ENCODE assay signal across 24 cellular contexts in the genomic region with DNA sequence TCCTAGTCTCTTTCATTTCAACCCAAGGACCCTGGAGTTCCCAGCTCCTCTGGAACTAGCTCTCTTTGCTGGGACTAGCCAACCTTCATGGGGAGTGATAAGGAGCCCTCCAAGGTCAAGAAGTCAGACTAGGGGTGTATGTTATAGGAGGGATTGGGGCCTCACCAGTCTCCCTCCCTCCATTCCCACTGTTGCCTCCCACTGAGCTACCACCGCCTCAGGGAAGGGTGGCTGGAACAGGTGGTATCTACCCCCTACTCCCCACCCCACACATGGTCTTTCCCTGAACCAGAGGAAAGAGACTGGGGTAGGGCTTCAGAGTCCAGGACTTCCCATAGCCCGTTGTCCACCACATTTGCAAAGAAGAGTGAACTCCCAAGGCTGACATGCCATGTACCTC. TPM values are rescaled to one million over a fixed set of nuclear protein-coding genes. Genes with fewer than 3 reads are reported as not detected.
A peak's percentile ranks its signal among the peaks of the same experiment; 100 is the strongest.
DNase-seq lines count a peak whose midpoint lies in the region; ATAC-seq and TF ChIP-seq lines count a peak whose summit lies in the region.
"Had no signal": no experiment of that assay in that cellular context is flagged by ENCODE, and none has a peak within 500 bp of the region (broad histone marks: within the 10 kb centered on the region; RNA-seq: fewer than 3 reads in every experiment).

No MANE protein-coding gene starts in this region.

- POLR2A ChIA-PET in MCF 10A (lab: Yijun Ruan, JAX) = interaction anchor here (1.7 to 3.0 kb wide), 2 partner anchors 21 to 39 kb away, joined by 4 to 10 read pairs; a partner anchor contains a TSS

- H3K4me1 ChIP-seq in breast epithelium (peaks cover 0 to 9% of the 10 kb centered on the region in 2 donors), hepatocyte (ENCODE audit: insufficient read depth) (peaks cover 7% of the 10 kb centered on the region), parathyroid adenoma (peaks cover 8% of the 10 kb centered on the region)

- CTCF ChIA-PET in MCF 10A (lab: Yijun Ruan, JAX) = interaction anchor here (0.7 to 0.8 kb wide), 2 partner anchors 12 to 21 kb away, joined by 3 to 4 read pairs; no protein-coding TSS in a partner anchor

- no peaks in the 10 kb centered on the region for H3K27me3 ChIP-seq in breast epithelium
- no peaks in the 10 kb centered on the region for H3K27me3 ChIP-seq in hepatocyte
- no peaks in the 10 kb centered on the region for H3K27me3 ChIP-seq in parathyroid adenoma (ENCODE audit: control insufficient read depth, insufficient read depth, low read length)

- H3K9me3 ChIP-seq in breast epithelium (no peaks in the 10 kb centered on the region), hepatocyte (ENCODE audit: low read depth) (no peaks in the 10 kb centered on the region), parathyroid adenoma (ENCODE audit: control insufficient read depth, low read length) (no peaks in the 10 kb centered on the region)

- DNase-seq in breast epithelium (ENCODE audit: low spot score in 2 of 2) (no peak), MCF 10A (ENCODE audit: unreplicated experiment) (no peak), hepatocyte (ENCODE audit: low spot score) (no peak), NCI-H1694 (lab: John Stamatoyannopoulos, UW) (no peak), NCI-H82 treated with DMSO at 0.1 percent for 48 hours (lab: John Stamatoyannopoulos, UW; ENCODE audit: unreplicated experiment) (no peak)
- no peak for DNase-seq in central memory CD4-positive, alpha-beta T cell
- DNase-seq: 8988T; activated CD8-positive, alpha-beta memory T cell treated with anti-CD3 and anti-CD28 coated beads, Interleukin-2, amount 10 ng/mL, durations not matched to agents 7 days and 5 days; DMS 273 treated with DMSO at 0.1 percent for 48 hours; GF-D8; HFFc6; kidney glomerular epithelial cell; NCI-H1417; NCI-H2171 treated with DMSO at 0.1 percent for 48 hours; NCI-H774; stimulated activated CD4-positive, alpha-beta T cell treated with anti-CD3 and anti-CD28 coated beads, Interleukin-1b, Interleukin-23, amount 100 ng/mL, for 48 hours; T1000 had no signal

- H3K9me2 ChIP-seq in hepatocyte (replicated peaks; ENCODE audit: insufficient read depth) = no peaks in the 10 kb centered on the region

- intact Hi-C loops in breast epithelium (cut with DNase I; ENCODE audit: low total_unique reads) = no loop called here
- intact Hi-C loops in MCF 10A (cut with micrococcal nuclease) = no loop called here

- no peak overlapping the region for H3K9ac ChIP-seq in parathyroid adenoma

- no peak for ATAC-seq in stimulated activated memory B cell treated with anti-CD40 and anti-IgM and Interleukin-4, amounts not matched to agents 10 μg/mL and 1 μg/mL and 100 μg/mL, for 72 hours
- ATAC-seq: activated CD8-positive, alpha-beta memory T cell treated with anti-CD3 and anti-CD28 coated beads, Interleukin-2, amount 10 ng/mL, durations not matched to agents 7 days and 5 days; GM12878; Panc1 had no signal

- TF ChIP-seq CTCF in breast epithelium (IDR thresholded peaks at IDR 0.05) (no peak), MCF 10A (IDR thresholded peaks at IDR 0.05; ENCODE audit: unreplicated experiment) (no peak), hepatocyte (IDR thresholded peaks at IDR 0.05; ENCODE audit: poor library complexity) (no peak), parathyroid adenoma (IDR thresholded peaks at IDR 0.05) (no peak)

- no peaks in the 10 kb centered on the region for H4K20me1 ChIP-seq in hepatocyte (ENCODE audit: insufficient read depth, poor library complexity, severe bottlenecking)

- H2AFZ ChIP-seq in hepatocyte (no peak overlapping the region), parathyroid adenoma (no peak overlapping the region)

- H3K9me3 Mint-ChIP-seq in MCF 10A (ENCODE audit: unreplicated experiment) = no peaks in the 10 kb centered on the region
- H3K9me3 Mint-ChIP-seq in stimulated activated memory B cell treated with anti-CD40 and anti-IgM and Interleukin-4, amounts not matched to agents 10 μg/mL and 1 μg/mL and 100 μg/mL, for 72 hours = no peaks in the 10 kb centered on the region
- H3K9me3 Mint-ChIP-seq: activated T-helper 2 cell treated with anti-CD3 and anti-CD28 coated beads, Interferon-gamma antibody, Interleukin-2, Interleukin-4, amounts not matched to agents 10 μg/mL and 5 μg/mL and 100 μg/mL, durations not matched to agents 14 hours and 24 hours and 36 hours; central memory CD8-positive, alpha-beta T cell; HFFc6 had no signal

- H3K27me3 Mint-ChIP-seq in MCF 10A (ENCODE audit: insufficient read depth, unreplicated experiment) = no peaks in the 10 kb centered on the region
- H3K27me3 Mint-ChIP-seq in stimulated activated memory B cell treated with anti-CD40 and anti-IgM and Interleukin-4, amounts not matched to agents 10 μg/mL and 1 μg/mL and 100 μg/mL, for 72 hours = peaks cover 27% of the 10 kb centered on the region

- H3K4me1 Mint-ChIP-seq in MCF 10A (ENCODE audit: insufficient read depth, unreplicated experiment) = no peaks in the 10 kb centered on the region
- H3K4me1 Mint-ChIP-seq in stimulated activated memory B cell treated with anti-CD40 and anti-IgM and Interleukin-4, amounts not matched to agents 10 μg/mL and 1 μg/mL and 100 μg/mL, for 72 hours = peaks cover 17% of the 10 kb centered on the region

- H3K27ac ChIP-seq in breast epithelium (peak overlapping the region; percentile 88 to 91), hepatocyte (peak overlapping the region; percentile 95), parathyroid adenoma (no peak overlapping the region)
- H3K27ac ChIP-seq: SK-N-MC had no signal

- no peaks in the 10 kb centered on the region for H3K36me3 Mint-ChIP-seq in MCF 10A (ENCODE audit: insufficient read depth, unreplicated experiment)
- no peaks in the 10 kb centered on the region for H3K36me3 Mint-ChIP-seq in stimulated activated memory B cell treated with anti-CD40 and anti-IgM and Interleukin-4, amounts not matched to agents 10 μg/mL and 1 μg/mL and 100 μg/mL, for 72 hours
- H3K36me3 Mint-ChIP-seq: activated CD8-positive, alpha-beta memory T cell treated with anti-CD3 and anti-CD28 coated beads, Interleukin-2, amount 10 ng/mL, durations not matched to agents 7 days and 5 days had no signal

- peak overlapping the region; percentile 86 for H3K4me2 ChIP-seq in hepatocyte
- H3K4me2 ChIP-seq in parathyroid adenoma (ENCODE audit: low read length) = peak overlapping the region; percentile 98

- H3K4me3 Mint-ChIP-seq in MCF 10A (ENCODE audit: unreplicated experiment) = no peak overlapping the region
- H3K4me3 Mint-ChIP-seq in stimulated activated memory B cell treated with anti-CD40 and anti-IgM and Interleukin-4, amounts not matched to agents 10 μg/mL and 1 μg/mL and 100 μg/mL, for 72 hours = no peak overlapping the region
- H3K4me3 Mint-ChIP-seq: activated CD8-positive, alpha-beta memory T cell treated with anti-CD3 and anti-CD28 coated beads, Interleukin-2, amount 10 ng/mL, durations not matched to agents 7 days and 5 days; HFFc6 had no signal

- H3K4me3 ChIP-seq in breast epithelium (peak overlapping the region in 2 of 3 donors; percentile 70 to 82), hepatocyte (no peak overlapping the region), parathyroid adenoma (ENCODE audit: low read depth, low read length) (no peak overlapping the region)
- H3K4me3 ChIP-seq: GM12878, SK-N-MC had no signal

- BruUV-seq in MCF 10A (replicated peaks; lab: Mats Ljungman, UMichigan) = no TSS peak

- H3K27ac Mint-ChIP-seq in MCF 10A (ENCODE audit: low read depth, unreplicated experiment) = no peak overlapping the region
- no peak overlapping the region for H3K27ac Mint-ChIP-seq in stimulated activated memory B cell treated with anti-CD40 and anti-IgM and Interleukin-4, amounts not matched to agents 10 μg/mL and 1 μg/mL and 100 μg/mL, for 72 hours
- H3K27ac Mint-ChIP-seq: activated CD8-positive, alpha-beta memory T cell treated with anti-CD3 and anti-CD28 coated beads, Interleukin-2, amount 10 ng/mL, durations not matched to agents 7 days and 5 days; activated T-helper 2 cell treated with anti-CD3 and anti-CD28 coated beads, Interferon-gamma antibody, Interleukin-2, Interleukin-4, amounts not matched to agents 10 μg/mL and 5 μg/mL and 100 μg/mL, durations not matched to agents 14 hours and 24 hours and 36 hours; HFFc6 had no signal

- 72% methylated on average over 2 of the region's 2 CpGs for WGBS in hepatocyte (ENCODE audit: low lambda C conversion rate, missing lambda C conversion rate)

- H3K36me3 ChIP-seq in breast epithelium = no peaks in the 10 kb centered on the region
- no peaks in the 10 kb centered on the region for H3K36me3 ChIP-seq in hepatocyte (replicated peaks; ENCODE audit: insufficient read depth, low read depth)
- H3K36me3 ChIP-seq in parathyroid adenoma (ENCODE audit: control insufficient read depth, insufficient read depth, low read length) = no peaks in the 10 kb centered on the region

- TF ChIP-seq POLR2A in breast epithelium (IDR thresholded peaks at IDR 0.05) = no peak

- peaks cover 38% of the 10 kb centered on the region for H3K79me2 ChIP-seq in hepatocyte
- no peaks in the 10 kb centered on the region for H3K79me2 ChIP-seq in parathyroid adenoma

RNA-seq across cellular contexts. Expression of a gene that starts 2.4 kb away (rescaled TPM):
- 100 to 1,000 TPM in 2 of 3 donors, under 1 TPM in 1; 0.48 to 187 (median 119) TPM for total RNA-seq in breast epithelium
- 1.1 and 3.7 TPM in 2 replicates for total RNA-seq in MCF 10A (2022)
- total RNA-seq in hepatocyte = 104 and 128 TPM in 2 replicates
- polyA plus RNA-seq in hepatocyte = 56.1 and 69.0 TPM in 2 replicates

RNA-seq across cellular contexts. Expression of a gene that starts 22.0 kb away (rescaled TPM):
- total RNA-seq in breast epithelium (100 to 1,000 TPM in 2 of 3 donors, 10 to 100 TPM in 1; 94.4 to 134 (median 116) TPM), MCF 10A (2022) (158 and 205 TPM in 2 replicates), hepatocyte (87.9 and 90.7 TPM in 2 replicates)
- 102 and 109 TPM in 2 replicates for polyA plus RNA-seq in hepatocyte

RNA-seq across cellular contexts. Expression of a gene that starts 34.1 kb away (rescaled TPM):
- 1,000 to 10,000 TPM; 3,675 to 5,580 (median 4,429) TPM for total RNA-seq in breast epithelium
- 4,675 and 4,734 TPM in 2 replicates for total RNA-seq in MCF 10A (2022)
- 2,379 and 2,801 TPM in 2 replicates for total RNA-seq in hepatocyte
- polyA plus RNA-seq in hepatocyte = 2,115 and 2,240 TPM in 2 replicates

RNA-seq across cellular contexts. Expression of a gene that starts 35.7 kb away (rescaled TPM):
- total RNA-seq in breast epithelium (1 to 10 TPM; 3.6 to 4.8 (median 4.7) TPM), MCF 10A (2022) (2.8 and 3.5 TPM in 2 replicates), hepatocyte (3.7 and 9.0 TPM in 2 replicates)
- polyA plus RNA-seq in hepatocyte = 2.2 and 5.7 TPM in 2 replicates

RNA-seq across cellular contexts. Expression of a gene that starts 40.7 kb away (rescaled TPM):
- total RNA-seq in breast epithelium = 1,000 to 10,000 TPM in 1 of 3 donors, 100 to 1,000 TPM in 2; 557 to 1,840 (median 572) TPM
- total RNA-seq in MCF 10A (2022) = 45.1 and 67.3 TPM in 2 replicates
- 665 and 673 TPM in 2 replicates for total RNA-seq in hepatocyte
- polyA plus RNA-seq in hepatocyte = 245 and 252 TPM in 2 replicates

Comparison
In these comparisons a context has a peak if more than half of its experiments do, and no peak if none do; other contexts are left out.
1. H3K4me3 ChIP-seq: peak in breast epithelium (2 of 3); none in hepatocyte (single experiment) and parathyroid adenoma (single experiment).